ENCODE assay signal across 8 cellular contexts in the genomic region with DNA sequence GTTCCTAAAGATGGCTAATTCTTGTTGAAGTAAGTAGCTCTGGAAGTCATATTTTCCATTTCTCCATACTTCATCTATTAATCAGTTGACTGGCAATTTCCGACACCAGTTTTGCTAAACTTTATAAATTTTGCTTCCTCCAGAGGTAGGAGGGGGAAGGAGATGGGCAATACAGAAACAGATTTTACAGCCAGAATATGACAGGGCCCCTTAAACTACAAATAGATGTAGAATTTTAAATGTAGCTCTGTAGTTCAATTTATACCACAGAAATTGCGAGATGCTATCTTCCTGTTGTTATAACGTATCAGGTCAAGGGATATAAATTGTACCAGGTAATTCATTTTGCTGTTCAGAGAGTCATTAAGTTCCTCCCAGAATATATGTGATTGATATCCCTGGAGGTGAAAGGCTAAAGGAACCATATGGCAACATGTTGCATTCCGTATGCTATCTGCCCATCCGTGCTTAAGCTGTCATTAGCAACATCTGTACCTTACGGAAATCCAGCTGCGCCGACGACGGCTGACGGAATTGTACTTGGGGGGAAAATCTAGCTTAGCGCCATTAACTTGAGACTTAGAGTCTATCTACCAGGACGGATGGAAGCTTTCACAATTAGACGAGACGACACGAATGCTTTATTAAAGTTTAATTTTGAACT. TPM values are rescaled to one million over a fixed set of nuclear protein-coding genes. Genes with fewer than 3 reads are reported as not detected.
A peak's percentile ranks its signal among the peaks of the same experiment; 100 is the strongest.
DNase-seq lines count a peak whose midpoint lies in the region; ATAC-seq and TF ChIP-seq lines count a peak whose summit lies in the region.

No MANE protein-coding gene starts in this region.

- no peaks in the 10 kb centered on the region for H3K36me3 ChIP-seq in SJCRH30
- no peaks in the 10 kb centered on the region for H3K36me3 ChIP-seq in mucosa of descending colon (ENCODE audit: low read depth)
- no peaks in the 10 kb centered on the region for H3K36me3 ChIP-seq in urinary bladder (ENCODE audit: insufficient read depth)

- peak; percentile 4 for ATAC-seq in activated CD8-positive, alpha-beta memory T cell treated with anti-CD3 and anti-CD28 coated beads, Interleukin-2, amount 10 ng/mL, durations not matched to agents 7 days and 5 days
- ATAC-seq in HG03280 (IDR thresholded peaks at IDR 0.05; ENCODE audit: unreplicated experiment) (peak; percentile 18), mucosa of descending colon (no peak)
- no peak for ATAC-seq in activated CD4-positive, CD25-positive, alpha-beta regulatory T cell treated with anti-CD3 and anti-CD28 coated beads, Interleukin-2, amount 50 U/mL, for 24 hours

- 7% methylated on average over 16 of the region's 16 CpGs for WGBS in urinary bladder

- H3K27ac ChIP-seq in SJCRH30 (peak overlapping the region; percentile 100), coronary artery (peak overlapping the region; percentile 99 to 100), urinary bladder (ENCODE audit: low read depth) (peak overlapping the region; percentile 100)

- CTCF ChIA-PET in activated CD8-positive, alpha-beta memory T cell treated with anti-CD3 and anti-CD28 coated beads, Interleukin-2, amount 10 ng/mL, durations not matched to agents 7 days and 5 days (lab: Charles Lee) = interaction anchor here (1.2 to 1.8 kb wide), 3 partner anchors 59 to 248 kb away, joined by 3 to 9 read pairs (median 5); no protein-coding TSS in a partner anchor

- no peaks in the 10 kb centered on the region for H3K27me3 Mint-ChIP-seq in activated CD8-positive, alpha-beta memory T cell treated with anti-CD3 and anti-CD28 coated beads, Interleukin-2, amount 10 ng/mL, durations not matched to agents 7 days and 5 days

- H3K4me3 ChIP-seq in SJCRH30 (peak overlapping the region; percentile 97), coronary artery (peak overlapping the region; percentile 91), mucosa of descending colon (peak overlapping the region; percentile 79), urinary bladder (ENCODE audit: low read depth, low read length) (peak overlapping the region; percentile 78)

- H3K4me1 Mint-ChIP-seq in activated CD8-positive, alpha-beta memory T cell treated with anti-CD3 and anti-CD28 coated beads, Interleukin-2, amount 10 ng/mL, durations not matched to agents 7 days and 5 days = peaks cover 34% of the 10 kb centered on the region

- peak overlapping the region; percentile 93 for H3K27ac Mint-ChIP-seq in activated CD8-positive, alpha-beta memory T cell treated with anti-CD3 and anti-CD28 coated beads, Interleukin-2, amount 10 ng/mL, durations not matched to agents 7 days and 5 days

- H3K36me3 Mint-ChIP-seq in activated CD8-positive, alpha-beta memory T cell treated with anti-CD3 and anti-CD28 coated beads, Interleukin-2, amount 10 ng/mL, durations not matched to agents 7 days and 5 days = no peaks in the 10 kb centered on the region

- TF ChIP-seq CTCF in coronary artery (IDR thresholded peaks at IDR 0.05) = no peak
- no peak for TF ChIP-seq CTCF in mucosa of descending colon (IDR thresholded peaks at IDR 0.05)

- H3K4me3 Mint-ChIP-seq in activated CD8-positive, alpha-beta memory T cell treated with anti-CD3 and anti-CD28 coated beads, Interleukin-2, amount 10 ng/mL, durations not matched to agents 7 days and 5 days = peak overlapping the region; percentile 83

- H3K27me3 ChIP-seq in SJCRH30 = no peaks in the 10 kb centered on the region

- H3K4me1 ChIP-seq in SJCRH30 = peaks cover 2% of the 10 kb centered on the region
- peaks cover 26% of the 10 kb centered on the region for H3K4me1 ChIP-seq in mucosa of descending colon (ENCODE audit: low read depth)
- H3K4me1 ChIP-seq in urinary bladder (ENCODE audit: insufficient read depth) = no peaks in the 10 kb centered on the region

- no peaks in the 10 kb centered on the region for H3K9me3 Mint-ChIP-seq in activated CD8-positive, alpha-beta memory T cell treated with anti-CD3 and anti-CD28 coated beads, Interleukin-2, amount 10 ng/mL, durations not matched to agents 7 days and 5 days (ENCODE audit: low read depth)

- DNase-seq in activated CD8-positive, alpha-beta memory T cell treated with anti-CD3 and anti-CD28 coated beads, Interleukin-2, amount 10 ng/mL, durations not matched to agents 7 days and 5 days = peak; percentile 67
- DNase-seq in activated CD8-positive, alpha-beta memory T cell treated with anti-CD3 and anti-CD28 coated beads for 24 hours = no peak
- no peak for DNase-seq in SJCRH30
- DNase-seq in coronary artery (ENCODE audit: low spot score) = no peak
- peak in 1 of 3 donors; percentile 60 for DNase-seq in mucosa of descending colon

- intact Hi-C loops in mucosa of descending colon (cut with DNase I, micrococcal nuclease) = loop anchor here in 1 of 2 donors (2.0 kb wide), 1 partner anchor 60 kb away; no protein-coding TSS in a partner anchor

- no peaks in the 10 kb centered on the region for H3K9me3 ChIP-seq in SJCRH30 (replicated peaks)
- no peaks in the 10 kb centered on the region for H3K9me3 ChIP-seq in mucosa of descending colon

RNA-seq across cellular contexts. Expression of gene NR4A2, which starts 8.4 kb away (rescaled TPM):
- 10 to 100 TPM in 1 of 2 experiments, 1 to 10 TPM in 1; 3.2 to 14.8 TPM for total RNA-seq in activated CD8-positive, alpha-beta memory T cell treated with anti-CD3 and anti-CD28 coated beads, Interleukin-2, amount 10 ng/mL, durations not matched to agents 7 days and 5 days
- 0.46 and 0.51 TPM in 2 replicates for total RNA-seq in SJCRH30 (2014; rRNA removed; shearing (Covaris generic))
- total RNA-seq in mucosa of descending colon (10 to 100 TPM in 1 of 3 donors, 1 to 10 TPM in 2; 2.9 to 10.4 (median 3.0) TPM), urinary bladder (2.9 TPM)
- 11.1 TPM for polyA plus RNA-seq in urinary bladder

Comparison
In these comparisons a context has a peak if more than half of its experiments do, and no peak if none do; other contexts are left out.
1. ATAC-seq: peak in activated CD8-positive, alpha-beta memory T cell treated with anti-CD3 and anti-CD28 coated beads, Interleukin-2, amount 10 ng/mL, durations not matched to agents 7 days and 5 days (single experiment) and HG03280 (single experiment); none in mucosa of descending colon (single experiment) and activated CD4-positive, CD25-positive, alpha-beta regulatory T cell treated with anti-CD3 and anti-CD28 coated beads, Interleukin-2, amount 50 U/mL, for 24 hours (0 of 2).
2. Peak in every context shown above with its lines, with median percentiles within 50 percentile points of each other: H3K27ac ChIP-seq and H3K4me3 ChIP-seq.